17 cellular contexts compared by ENCODE assay signal in genomic region chr14:34824256-34824655, GRCh38.
"Had no signal": no experiment of that assay in that cellular context is flagged by ENCODE, and none has a peak within 500 bp of the region (broad histone marks: within the 10 kb centered on the region; RNA-seq: fewer than 3 reads in every experiment).

No MANE protein-coding gene starts in this region.

- H3K27ac ChIP-seq: coronary artery, neural progenitor cell, ovary, sigmoid colon, spleen had no signal

- H3K4me1 ChIP-seq: neural progenitor cell, sigmoid colon had no signal

- H3K4me1 Mint-ChIP-seq: neural progenitor cell, WTC11 had no signal

- H3K27me3 ChIP-seq: neural progenitor cell, ovary, sigmoid colon, spleen had no signal

- H3K36me3 ChIP-seq: neural progenitor cell, ovary had no signal

- H3K4me3 ChIP-seq: coronary artery, neural progenitor cell, ovary, sigmoid colon, spleen had no signal

- H3K9me3 ChIP-seq: ovary, sigmoid colon, SK-N-SH, spleen had no signal

- H3K27me3 Mint-ChIP-seq: activated naive CD8-positive, alpha-beta T cell had no signal

- H3K4me2 ChIP-seq: neural progenitor cell, SK-N-SH had no signal

- H3K9me3 Mint-ChIP-seq: neural progenitor cell had no signal

- DNase-seq: activated CD4-positive, alpha-beta T cell treated with anti-CD3 and anti-CD28 coated beads for 48 hours; activated CD8-positive, alpha-beta T cell treated with anti-CD3 and anti-CD28 coated beads, Interleukin-2, amount 10 ng/mL, durations not matched to agents 7 days and 5 days; activated effector memory CD4-positive, alpha-beta T cell treated with anti-CD3 and anti-CD28 coated beads, Interleukin-2, amount 50 U/mL, for 16 hours; amniotic stem cell; central memory CD4-positive, alpha-beta T cell; mammary epithelial cell; ovary; sigmoid colon; SK-N-SH; spleen; stimulated activated CD4-positive, alpha-beta T cell treated with anti-CD3 and anti-CD28 coated beads, Interleukin-1b, Interleukin-23, amount 100 ng/mL, for 48 hours had no signal

- H3K4me3 Mint-ChIP-seq: activated CD8-positive, alpha-beta T cell treated with anti-CD3 and anti-CD28 coated beads, Interleukin-2, amount 10 ng/mL, durations not matched to agents 7 days and 5 days; activated naive CD8-positive, alpha-beta T cell; neural progenitor cell; WTC11 had no signal

- ATAC-seq: activated CD8-positive, alpha-beta T cell treated with anti-CD3 and anti-CD28 coated beads, Interleukin-2, amount 10 ng/mL, durations not matched to agents 7 days and 5 days; esophagus mucosa; left lobe of liver; WTC11 had no signal

- H3K27ac Mint-ChIP-seq: activated CD8-positive, alpha-beta T cell treated with anti-CD3 and anti-CD28 coated beads, Interleukin-2, amount 10 ng/mL, durations not matched to agents 7 days and 5 days; neural progenitor cell; WTC11 had no signal

- H2AFZ ChIP-seq: neural progenitor cell had no signal

- H3K9me2 ChIP-seq: SK-N-SH had no signal
